8 cellular contexts compared by ENCODE assay signal in the genomic region with DNA sequence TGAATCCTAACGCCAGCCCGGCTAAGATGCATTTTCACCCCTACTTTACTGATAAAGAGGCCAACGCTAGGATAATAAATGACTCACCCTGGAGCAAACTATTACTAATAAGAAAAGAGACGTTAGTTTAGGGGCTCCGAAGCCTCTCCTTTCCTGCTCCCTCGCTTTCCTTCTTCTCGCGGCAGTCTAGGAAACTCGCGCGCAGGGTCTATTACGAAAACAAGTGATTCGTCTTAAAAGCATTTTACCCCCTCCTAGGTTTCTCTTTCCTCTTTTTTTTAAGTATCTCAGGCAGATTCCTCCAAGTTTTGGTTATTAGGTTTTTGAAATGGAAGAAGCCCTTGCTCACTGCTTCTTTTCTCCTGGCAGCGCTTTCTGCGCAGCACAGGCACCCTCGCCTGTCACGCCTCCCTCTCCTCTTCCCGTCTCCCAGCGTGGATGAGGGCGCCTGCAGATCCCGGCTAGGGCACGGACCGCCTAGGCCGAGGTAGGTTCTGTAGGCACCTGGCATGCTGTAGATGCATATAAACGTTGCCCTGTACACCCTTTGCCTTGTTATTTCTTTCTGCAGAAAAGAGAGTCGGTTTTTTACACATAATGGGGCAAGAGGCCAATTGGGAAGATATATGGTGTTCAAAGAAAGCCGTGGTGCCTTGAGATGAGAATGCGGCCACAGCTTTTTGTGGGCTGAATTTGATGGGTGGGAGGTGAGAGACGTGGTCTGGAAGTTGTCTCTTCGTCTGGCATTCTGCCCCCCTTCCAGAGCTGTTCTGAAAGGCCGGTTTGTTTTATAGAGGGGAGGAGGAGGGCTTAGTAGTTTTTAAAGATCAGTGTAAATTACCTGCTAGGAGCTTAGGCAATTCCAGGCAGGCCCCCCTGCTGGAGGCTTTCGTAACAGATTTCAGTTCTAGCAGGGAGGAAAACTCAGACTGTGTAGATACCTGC. TPM values are rescaled to one million over a fixed set of nuclear protein-coding genes. Genes with fewer than 3 reads are reported as not detected.
DNase-seq lines count a peak whose midpoint lies in the region; ATAC-seq, FAIRE-seq and TF ChIP-seq lines count a peak whose summit lies in the region.

No MANE protein-coding gene starts in this region.

- DNase-seq in COLO668 (lab: John Stamatoyannopoulos, UW; ENCODE audit: unreplicated experiment) = peak; percentile 70
- no peak for DNase-seq in GM19239 (ENCODE audit: insufficient read length, low spot score)
- peak; percentile 63 for DNase-seq in NCI-H2029 treated with DMSO at 0.1 percent for 48 hours (lab: John Stamatoyannopoulos, UW)
- peak; percentile 38 for DNase-seq in activated naive CD8-positive, alpha-beta T cell treated with anti-CD3 and anti-CD28 coated beads, Interleukin-2, amount 10 ng/mL, durations not matched to agents 7 days and 5 days
- DNase-seq in cardiac septum (ENCODE audit: low spot score) = peak; percentile 79
- no peak for DNase-seq in SKM-1 treated with dmso at 0.1 percent for 144 hours (lab: John Stamatoyannopoulos, UW; ENCODE audit: unreplicated experiment)

- peak; percentile 35 for TF ChIP-seq CTCF in parathyroid adenoma (IDR thresholded peaks at IDR 0.05)

- intact Hi-C loops in cardiac septum (cut with DNase I) = no loop called here

- peak; percentile 4 for FAIRE-seq in GM19239 (lab: Jason Lieb, UNC)

- ATAC-seq in activated naive CD8-positive, alpha-beta T cell treated with anti-CD3 and anti-CD28 coated beads, Interleukin-2, amount 10 ng/mL, durations not matched to agents 7 days and 5 days (ENCODE audit: low read depth) = no peak
- ATAC-seq in HG03095 (IDR thresholded peaks at IDR 0.05; ENCODE audit: unreplicated experiment) = no peak

- H3K4me1 Mint-ChIP-seq in activated naive CD8-positive, alpha-beta T cell treated with anti-CD3 and anti-CD28 coated beads, Interleukin-2, amount 10 ng/mL, durations not matched to agents 7 days and 5 days = peaks cover 27% of the 10 kb centered on the region

- POLR2A ChIA-PET in activated naive CD8-positive, alpha-beta T cell treated with anti-CD3 and anti-CD28 coated beads, Interleukin-2, amount 10 ng/mL, durations not matched to agents 7 days and 5 days (lab: Charles Lee) = interaction anchor here (0.5 to 2.2 kb wide), 6 partner anchors 66 to 199 kb away, joined by 3 to 9 read pairs (median 4); a partner anchor contains a TSS

- peak overlapping the region; percentile 83 for H3K9ac ChIP-seq in parathyroid adenoma

- H2AFZ ChIP-seq in parathyroid adenoma = peak overlapping the region; percentile 12

- peak overlapping the region; percentile 84 for H3K4me2 ChIP-seq in parathyroid adenoma (ENCODE audit: low read length)

- H3K36me3 ChIP-seq in parathyroid adenoma (ENCODE audit: control insufficient read depth, insufficient read depth, low read length) = peaks cover 15% of the 10 kb centered on the region

- peaks cover 1% of the 10 kb centered on the region for H3K27me3 Mint-ChIP-seq in activated naive CD8-positive, alpha-beta T cell treated with anti-CD3 and anti-CD28 coated beads, Interleukin-2, amount 10 ng/mL, durations not matched to agents 7 days and 5 days

- no peaks in the 10 kb centered on the region for H3K9me3 ChIP-seq in parathyroid adenoma (ENCODE audit: control insufficient read depth, low read length)

- no peaks in the 10 kb centered on the region for H3K9me3 Mint-ChIP-seq in activated naive CD8-positive, alpha-beta T cell treated with anti-CD3 and anti-CD28 coated beads, Interleukin-2, amount 10 ng/mL, durations not matched to agents 7 days and 5 days

- peaks cover 16% of the 10 kb centered on the region for H3K79me2 ChIP-seq in parathyroid adenoma

- H3K27ac ChIP-seq in parathyroid adenoma = peak overlapping the region; percentile 91

- no peaks in the 10 kb centered on the region for H3K27me3 ChIP-seq in parathyroid adenoma (ENCODE audit: control insufficient read depth, insufficient read depth, low read length)

- H3K36me3 Mint-ChIP-seq in activated naive CD8-positive, alpha-beta T cell treated with anti-CD3 and anti-CD28 coated beads, Interleukin-2, amount 10 ng/mL, durations not matched to agents 7 days and 5 days = peaks cover 11% of the 10 kb centered on the region

- peak overlapping the region; percentile 100 for H3K4me3 ChIP-seq in parathyroid adenoma (ENCODE audit: low read depth, low read length)

- H3K27ac Mint-ChIP-seq in activated naive CD8-positive, alpha-beta T cell treated with anti-CD3 and anti-CD28 coated beads, Interleukin-2, amount 10 ng/mL, durations not matched to agents 7 days and 5 days = peak overlapping the region; percentile 82

- H3K4me1 ChIP-seq in parathyroid adenoma = no peaks in the 10 kb centered on the region

- peak overlapping the region; percentile 98 for H3K4me3 Mint-ChIP-seq in activated naive CD8-positive, alpha-beta T cell treated with anti-CD3 and anti-CD28 coated beads, Interleukin-2, amount 10 ng/mL, durations not matched to agents 7 days and 5 days

RNA-seq across cellular contexts. Expression of a gene that starts 1.0 kb away (rescaled TPM):
- total RNA-seq in activated naive CD8-positive, alpha-beta T cell treated with anti-CD3 and anti-CD28 coated beads, Interleukin-2, amount 10 ng/mL, durations not matched to agents 7 days and 5 days = 10 to 100 TPM; 10.9 to 11.1 TPM
- total RNA-seq in cardiac septum = 2.0 TPM

Comparison
In these comparisons a context has a peak if more than half of its experiments do, and no peak if none do; other contexts are left out.
1. DNase-seq: peak in COLO668 (single experiment), NCI-H2029 treated with DMSO at 0.1 percent for 48 hours (single experiment), activated naive CD8-positive, alpha-beta T cell treated with anti-CD3 and anti-CD28 coated beads, Interleukin-2, amount 10 ng/mL, durations not matched to agents 7 days and 5 days (single experiment) and cardiac septum (single experiment); none in GM19239 (single experiment) and SKM-1 treated with dmso at 0.1 percent for 144 hours (single experiment).